15 cellular contexts compared by ENCODE assay signal in genomic region chr18:74950479-74950878, GRCh38.
DNase-seq lines count a peak whose midpoint lies in the region; ATAC-seq, FAIRE-seq and TF ChIP-seq lines count a peak whose summit lies in the region.
"Had no signal": no experiment of that assay in that cellular context is flagged by ENCODE, and none has a peak within 500 bp of the region (broad histone marks: within the 10 kb centered on the region; RNA-seq: fewer than 3 reads in every experiment).

No MANE protein-coding gene starts in this region.

- ATAC-seq in right cardiac atrium (no peak), HG03469 (IDR thresholded peaks at IDR 0.05; ENCODE audit: unreplicated experiment) (no peak), HG02973 (IDR thresholded peaks at IDR 0.05; ENCODE audit: unreplicated experiment) (no peak)

- H2AK5ac ChIP-seq in mesendoderm (ENCODE audit: low read length) = no peak overlapping the region

- H3K27me3 ChIP-seq in right atrium auricular region (no peaks in the 10 kb centered on the region), right cardiac atrium (ENCODE audit: control insufficient read depth, insufficient read depth) (no peaks in the 10 kb centered on the region), mesendoderm (ENCODE audit: insufficient read depth, low read length, poor library complexity) (no peaks in the 10 kb centered on the region)
- H3K27me3 ChIP-seq: BLaER1 treated with 17β-estradiol and CSF1 and Interleukin-3, amounts not matched to agents 10 nM and 100 nM; dorsolateral prefrontal cortex; MG63 had no signal

- H3K27ac Mint-ChIP-seq in activated T-helper 2 cell treated with anti-CD3 and anti-CD28 coated beads, Interferon-gamma antibody, Interleukin-2, Interleukin-4, amounts not matched to agents 10 μg/mL and 5 μg/mL and 100 μg/mL, durations not matched to agents 14 hours and 24 hours and 36 hours = no peak overlapping the region

- H3K4me3 Mint-ChIP-seq in activated T-helper 2 cell treated with anti-CD3 and anti-CD28 coated beads, Interferon-gamma antibody, Interleukin-2, Interleukin-4, amounts not matched to agents 10 μg/mL and 5 μg/mL and 100 μg/mL, durations not matched to agents 14 hours and 24 hours and 36 hours (ENCODE audit: low read depth) = peak overlapping the region; percentile 38

- H3K36me3 ChIP-seq in right atrium auricular region (no peaks in the 10 kb centered on the region), mesendoderm (ENCODE audit: control insufficient read depth, insufficient read depth, low read length) (no peaks in the 10 kb centered on the region)
- H3K36me3 ChIP-seq: MG63 had no signal

- no peaks in the 10 kb centered on the region for H3K79me2 ChIP-seq in mesendoderm (ENCODE audit: control insufficient read depth, insufficient read depth, low read length)

- no peak overlapping the region for H2BK5ac ChIP-seq in mesendoderm (ENCODE audit: low read length)

- H2BK120ac ChIP-seq in mesendoderm (ENCODE audit: low read depth, low read length) = no peak overlapping the region

- no peak for DNase-seq in right atrium auricular region (ENCODE audit: low spot score)
- DNase-seq in right cardiac atrium = no peak
- DNase-seq in activated T-helper 2 cell treated with anti-CD3 and anti-CD28 coated beads, Interferon-gamma antibody, Interleukin-2, Interleukin-4, amounts not matched to agents 10 μg/mL and 5 μg/mL and 100 μg/mL, durations not matched to agents 14 hours and 24 hours and 36 hours (ENCODE audit: low spot score) = no peak
- peak; percentile 15 for DNase-seq in mesendoderm
- no peak for DNase-seq in caudate nucleus (lab: John Stamatoyannopoulos, UW)
- no peak for DNase-seq in GM12891 (ENCODE audit: insufficient read length, low spot score)
- DNase-seq: activated CD4-positive, alpha-beta T cell treated with anti-CD3 and anti-CD28 coated beads, Interleukin-2, amount 50 U/mL, for 48 hours; dorsolateral prefrontal cortex; GDM1; NCI-H2171 treated with DMSO at 0.1 percent for 48 hours; stimulated activated naive CD4-positive, alpha-beta T cell treated with Interleukin-2 at 50 U/mL for 16 hours had no signal

- H2BK15ac ChIP-seq in mesendoderm (replicated peaks; ENCODE audit: low read depth) = no peak overlapping the region

- TF ChIP-seq CTCF in right atrium auricular region (IDR thresholded peaks at IDR 0.05) = no peak

- H4K5ac ChIP-seq in mesendoderm (ENCODE audit: low read length) = no peak overlapping the region

- WGBS in right cardiac atrium = 49% methylated on average over 4 of the region's 4 CpGs
- no CpG with 5 or more reads among the region's 4 CpGs for WGBS in mesendoderm (ENCODE audit: extremely low coverage, insufficient coverage, low lambda C conversion rate)

- TF ChIP-seq POLR2A in GM12891 (IDR thresholded peaks at IDR 0.05; ENCODE audit: low read depth, low read length) = no peak

- H3K4me3 ChIP-seq in right atrium auricular region = no peak overlapping the region
- H3K4me3 ChIP-seq in right cardiac atrium (ENCODE audit: low read length) = no peak overlapping the region
- no peak overlapping the region for H3K4me3 ChIP-seq in mesendoderm (ENCODE audit: low read length)
- H3K4me3 ChIP-seq: BLaER1 treated with 17β-estradiol and CSF1 and Interleukin-3, amounts not matched to agents 10 nM and 100 nM; dorsolateral prefrontal cortex; MG63 had no signal

- no peak overlapping the region for H3K9ac ChIP-seq in mesendoderm (ENCODE audit: low read length)
- H3K9ac ChIP-seq: BLaER1 treated with 17β-estradiol and CSF1 and Interleukin-3, amounts not matched to agents 10 nM and 100 nM had no signal

- H3K18ac ChIP-seq in mesendoderm (ENCODE audit: low read length) = no peak overlapping the region

- H3K27ac ChIP-seq in right atrium auricular region (peak overlapping the region; percentile 8 to 40), right cardiac atrium (ENCODE audit: low read length) (no peak overlapping the region), mesendoderm (ENCODE audit: low read depth, low read length) (no peak overlapping the region), caudate nucleus (ENCODE audit: low read depth, low read length) (no peak overlapping the region)
- H3K27ac ChIP-seq: BLaER1 treated with 17β-estradiol and CSF1 and Interleukin-3, amounts not matched to agents 10 nM and 100 nM; dorsolateral prefrontal cortex had no signal

- FAIRE-seq in GM12891 (lab: Jason Lieb, UNC) = no peak

- no peaks in the 10 kb centered on the region for H3K36me3 Mint-ChIP-seq in activated T-helper 2 cell treated with anti-CD3 and anti-CD28 coated beads, Interferon-gamma antibody, Interleukin-2, Interleukin-4, amounts not matched to agents 10 μg/mL and 5 μg/mL and 100 μg/mL, durations not matched to agents 14 hours and 24 hours and 36 hours (ENCODE audit: low read depth)

- H3K23ac ChIP-seq in mesendoderm (ENCODE audit: low read length) = no peak overlapping the region

- H3K4ac ChIP-seq in mesendoderm (ENCODE audit: low read depth, low read length) = no peak overlapping the region

- no peaks in the 10 kb centered on the region for H3K79me1 ChIP-seq in mesendoderm (ENCODE audit: low read length)

- H3K9me3 ChIP-seq in right atrium auricular region (no peaks in the 10 kb centered on the region), right cardiac atrium (ENCODE audit: control insufficient read depth, low read length) (no peaks in the 10 kb centered on the region)
- H3K9me3 ChIP-seq: BLaER1 treated with 17β-estradiol and CSF1 and Interleukin-3, amounts not matched to agents 10 nM and 100 nM; MG63 had no signal

- H3K27me3 Mint-ChIP-seq in activated T-helper 2 cell treated with anti-CD3 and anti-CD28 coated beads, Interferon-gamma antibody, Interleukin-2, Interleukin-4, amounts not matched to agents 10 μg/mL and 5 μg/mL and 100 μg/mL, durations not matched to agents 14 hours and 24 hours and 36 hours (ENCODE audit: low read depth) = no peaks in the 10 kb centered on the region

- H3K4me1 ChIP-seq in right atrium auricular region (peaks cover 0 to 17% of the 10 kb centered on the region in 2 donors), right cardiac atrium (ENCODE audit: control insufficient read depth, insufficient read depth, low read length) (peaks cover 6% of the 10 kb centered on the region), mesendoderm (ENCODE audit: control insufficient read depth, low read depth, low read length) (no peaks in the 10 kb centered on the region)

- H3K4me1 Mint-ChIP-seq in activated T-helper 2 cell treated with anti-CD3 and anti-CD28 coated beads, Interferon-gamma antibody, Interleukin-2, Interleukin-4, amounts not matched to agents 10 μg/mL and 5 μg/mL and 100 μg/mL, durations not matched to agents 14 hours and 24 hours and 36 hours (ENCODE audit: low read depth) = peaks cover 24% of the 10 kb centered on the region

- intact Hi-C loops in right cardiac atrium (cut with DNase I) = loop anchor here in 1 of 4 donors (10.0 kb wide), 1 partner anchor 726 kb away; no protein-coding TSS in a partner anchor
- intact Hi-C loops in activated T-helper 2 cell treated with anti-CD3 and anti-CD28 coated beads, Interferon-gamma antibody, Interleukin-2, Interleukin-4, amounts not matched to agents 10 μg/mL and 5 μg/mL and 100 μg/mL, durations not matched to agents 14 hours and 24 hours and 36 hours (cut with micrococcal nuclease) = no loop called here

- no peak overlapping the region for H4K8ac ChIP-seq in mesendoderm (ENCODE audit: low read depth, low read length)

- H3K4me2 ChIP-seq in mesendoderm (ENCODE audit: low read length) = no peak overlapping the region
- H3K4me2 ChIP-seq: BLaER1 treated with 17β-estradiol and CSF1 and Interleukin-3, amounts not matched to agents 10 nM and 100 nM had no signal

- H3K56ac ChIP-seq in mesendoderm (ENCODE audit: low read length) = no peak overlapping the region

- H3K9me3 Mint-ChIP-seq in activated T-helper 2 cell treated with anti-CD3 and anti-CD28 coated beads, Interferon-gamma antibody, Interleukin-2, Interleukin-4, amounts not matched to agents 10 μg/mL and 5 μg/mL and 100 μg/mL, durations not matched to agents 14 hours and 24 hours and 36 hours = no peaks in the 10 kb centered on the region

TF ChIP-seq in GM12891, 5 proteins besides CTCF, POLR2A, EP300 and RAD21:
- no peak for TF ChIP-seq PAX5 (IDR thresholded peaks at IDR 0.05; ENCODE audit: insufficient read depth, low read length, severe bottlenecking)
- no peak for TF ChIP-seq TAF1 (IDR thresholded peaks at IDR 0.05; ENCODE audit: low read depth, low read length)
- TF ChIP-seq SPI1 (IDR thresholded peaks at IDR 0.05; ENCODE audit: low read depth, low read length) = no peak
- no peak for TF ChIP-seq POLR2AphosphoS5 (IDR thresholded peaks at IDR 0.05; ENCODE audit: low read depth, low read length)
- no peak for TF ChIP-seq POU2F2 (IDR thresholded peaks at IDR 0.05; ENCODE audit: low read depth, low read length)

Comparison
In these comparisons a context has a peak if more than half of its experiments do, and no peak if none do; other contexts are left out.
1. H3K27ac ChIP-seq: peak in right atrium auricular region (2 of 2); none in right cardiac atrium (single experiment), mesendoderm (single experiment) and caudate nucleus (single experiment).